In genomic region chr12:108607981-108608600, GRCh38 we compare ENCODE assay signal across 1 cellular context.
TF ChIP-seq lines count a peak whose summit lies in the region.

No MANE protein-coding gene starts in this region.

TF ChIP-seq in IMR-90, 13 proteins besides CTCF, POLR2A, EP300 and RAD21:
- TF ChIP-seq NFE2L2 (IDR thresholded peaks at IDR 0.05; ENCODE audit: low read depth, low read length) (no peak), BHLHE40 (IDR thresholded peaks at IDR 0.05; ENCODE audit: low read depth, low read length) (no peak), MXI1 (IDR thresholded peaks at IDR 0.05; ENCODE audit: borderline replicate concordance, low read depth, low read length) (no peak), RCOR1 (IDR thresholded peaks at IDR 0.05; ENCODE audit: insufficient replicate concordance, low read length) (no peak), SMC3 (IDR thresholded peaks at IDR 0.05; ENCODE audit: low read depth, low read length) (no peak), ELK1 (IDR thresholded peaks at IDR 0.05; ENCODE audit: borderline replicate concordance, low read depth, low read length) (no peak), RFX5 (IDR thresholded peaks at IDR 0.05; ENCODE audit: low read depth, low read length) (no peak), USF2 (IDR thresholded peaks at IDR 0.05; ENCODE audit: low read depth, low read length) (no peak), MAFK (IDR thresholded peaks at IDR 0.05; ENCODE audit: low read depth, low read length) (no peak), CHD1 (IDR thresholded peaks at IDR 0.05; ENCODE audit: low read depth, low read length) (no peak), MAZ (IDR thresholded peaks at IDR 0.05; ENCODE audit: borderline replicate concordance, low read depth, low read length) (no peak), CEBPB (IDR thresholded peaks at IDR 0.05; ENCODE audit: low read depth, low read length) (no peak), FOS (IDR thresholded peaks at IDR 0.05; ENCODE audit: low read depth, low read length) (no peak)
